In the genomic region with DNA sequence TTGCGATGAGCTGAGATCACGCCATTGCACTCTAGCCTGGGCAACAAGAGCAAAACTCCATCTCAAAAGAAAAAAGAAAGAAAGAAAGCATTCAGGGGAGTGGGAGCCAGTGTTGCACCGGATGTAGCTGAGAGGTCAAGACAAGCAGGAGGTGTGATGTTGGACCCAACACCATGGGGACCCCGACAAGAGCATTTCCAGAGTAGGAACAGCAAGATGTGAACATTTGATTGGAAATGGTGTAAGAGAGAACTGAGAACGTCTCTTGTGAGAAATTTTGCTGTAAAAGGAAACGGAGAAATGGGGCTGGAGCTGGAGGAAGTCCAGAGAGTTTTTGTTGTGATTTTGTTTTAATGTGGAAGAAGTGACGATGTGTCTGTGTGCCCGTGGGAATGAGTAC, we compare ENCODE assay signal across 21 cellular contexts. TPM values are rescaled to one million over a fixed set of nuclear protein-coding genes. Genes with fewer than 3 reads are reported as not detected.
"Had no signal": no experiment of that assay in that cellular context is flagged by ENCODE, and none has a peak within 500 bp of the region (broad histone marks: within the 10 kb centered on the region; RNA-seq: fewer than 3 reads in every experiment).

No MANE protein-coding gene starts in this region.

- H3K27ac ChIP-seq: colonic mucosa, foreskin keratinocyte, ovary, upper lobe of left lung, uterus had no signal

- H3K4me3 Mint-ChIP-seq: endodermal cell, nephron progenitor cell had no signal

- H3K9me3 Mint-ChIP-seq: endodermal cell; naive thymus-derived CD4-positive, alpha-beta T cell; nephron progenitor cell had no signal

- H3K9me3 ChIP-seq: colonic mucosa, ovary, tibial artery, upper lobe of left lung, uterus had no signal

- DNase-seq: colonic mucosa; effector CD4-positive, alpha-beta T cell; endodermal cell; erythroblast; foreskin keratinocyte; kidney; left cardiac atrium; naive thymus-derived CD4-positive, alpha-beta T cell; nephron progenitor cell; ovary; right cardiac atrium; small intestine; stimulated activated CD4-positive, alpha-beta T cell treated with anti-CD3 and anti-CD28 coated beads, Interleukin-12 subunit alpha, Interleukin-12 subunit beta, amount 100 ng/mL, for 4 hours; stimulated activated naive CD4-positive, alpha-beta T cell treated with Interleukin-2 at 50 U/mL for 16 hours; tibial artery; upper lobe of left lung; uterus had no signal

- H3K27ac Mint-ChIP-seq: endodermal cell; naive thymus-derived CD4-positive, alpha-beta T cell; nephron progenitor cell had no signal

- H3K4me3 ChIP-seq: colonic mucosa, ovary, tibial artery, upper lobe of left lung, uterus had no signal

- H3K36me3 ChIP-seq: colonic mucosa, ovary, tibial artery, upper lobe of left lung, uterus had no signal

- FAIRE-seq: endothelial cell of umbilical vein, kidney, small intestine had no signal

- H3K27me3 ChIP-seq: colonic mucosa, foreskin keratinocyte, ovary, tibial artery, upper lobe of left lung, uterus had no signal

- ATAC-seq: foreskin keratinocyte; left cardiac atrium; naive thymus-derived CD4-positive, alpha-beta T cell; right cardiac atrium had no signal

- H3K4me1 ChIP-seq: foreskin keratinocyte, uterus had no signal

RNA-seq across cellular contexts. Expression of gene DPF1, which starts 15.8 kb away (rescaled TPM):
- total RNA-seq: colonic mucosa, kidney, liver, mesenteric fat pad, mononuclear cell had no signal
- polyA plus RNA-seq: liver; naive thymus-derived CD4-positive, alpha-beta T cell had no signal

RNA-seq across cellular contexts. Expression of gene PPP1R14A, which starts 16.4 kb away (rescaled TPM):
- polyA plus RNA-seq: naive thymus-derived CD4-positive, alpha-beta T cell had no signal
